Comparison of ENCODE assay signal across 8 cellular contexts in the genomic region with DNA sequence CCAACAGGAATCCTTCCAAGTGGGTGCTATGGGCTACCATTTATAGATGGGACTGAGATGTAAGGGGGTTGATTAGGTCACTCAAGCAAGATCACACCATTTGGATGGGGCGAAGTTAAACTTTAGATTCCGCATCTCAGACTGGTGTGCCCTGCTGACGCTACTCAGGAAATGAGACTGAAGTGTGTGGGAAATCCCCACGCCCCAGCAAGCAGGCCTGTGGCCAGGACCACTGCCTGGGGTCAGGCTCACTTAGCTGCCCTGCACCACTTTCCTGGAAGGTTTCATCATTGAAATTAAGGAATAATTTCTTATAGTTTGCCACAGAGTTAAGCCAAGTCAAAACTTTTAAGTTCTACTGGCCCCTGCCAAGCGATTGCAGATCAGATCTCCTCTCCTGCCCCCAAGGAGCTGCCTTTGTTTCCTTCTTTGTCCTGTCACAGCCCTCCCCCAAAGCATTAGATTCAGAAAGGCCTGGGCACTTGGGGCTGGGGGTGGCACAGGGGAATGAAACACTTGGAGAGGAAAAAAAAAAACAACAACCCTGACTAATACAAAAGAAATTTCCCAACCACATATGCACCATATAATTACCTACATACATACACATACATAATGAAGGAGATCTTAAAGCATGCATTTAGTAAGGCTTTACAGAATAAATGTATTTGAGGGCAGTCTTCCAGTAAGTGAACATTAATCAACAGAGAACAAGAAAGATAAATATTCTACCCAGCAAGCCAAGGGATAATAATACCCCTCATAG.
DNase-seq lines count a peak whose midpoint lies in the region; ATAC-seq and TF ChIP-seq lines count a peak whose summit lies in the region.

No MANE protein-coding gene starts in this region.

- H3K4me1 Mint-ChIP-seq in T-helper 2 cell treated with Interferon-gamma antibody and Interleukin-4, amounts not matched to agents 5 μg/mL and 100 μg/mL, for 36 hours (ENCODE audit: low read depth): peaks cover 34% of the 10 kb centered on the region
- H3K4me1 Mint-ChIP-seq in glutamatergic neuron (ENCODE audit: low read depth, unreplicated experiment): no peaks in the 10 kb centered on the region

- peak overlapping the region; percentile 30 for H3K4ac ChIP-seq in trophoblast cell (ENCODE audit: low read depth, low read length)

- peak overlapping the region; percentile 50 for H3K4me3 Mint-ChIP-seq in T-helper 2 cell treated with Interferon-gamma antibody and Interleukin-4, amounts not matched to agents 5 μg/mL and 100 μg/mL, for 36 hours
- no peak overlapping the region for H3K4me3 Mint-ChIP-seq in glutamatergic neuron (ENCODE audit: unreplicated experiment)

- H4K12ac ChIP-seq in trophoblast cell (ENCODE audit: low read depth, low read length): no peak overlapping the region

- peaks cover 60% of the 10 kb centered on the region for H3K4me1 ChIP-seq in body of pancreas
- peaks cover 38 to 48% of the 10 kb centered on the region in 2 experiments for H3K4me1 ChIP-seq in trophoblast cell (ENCODE audit: control insufficient read depth in 1 of 2, insufficient read depth in 2 of 2, low read length in 2 of 2)

- H3K36me3 ChIP-seq in body of pancreas (replicated peaks in 1 of 2; ENCODE audit: insufficient read depth in 1 of 2, low read depth in 2 of 2) (no peaks in the 10 kb centered on the region), trophoblast cell (ENCODE audit: control insufficient read depth in 1 of 2, insufficient read depth in 2 of 2, low read length in 2 of 2) (peaks cover 0 to 3% of the 10 kb centered on the region in 2 experiments)

- H3K23ac ChIP-seq in trophoblast cell (ENCODE audit: low read length): no peak overlapping the region

- peak overlapping the region; percentile 99 for H2BK12ac ChIP-seq in trophoblast cell (ENCODE audit: low read length)

- H3K4me3 ChIP-seq in body of pancreas (no peak overlapping the region), trophoblast cell (ENCODE audit: low read depth, low read length) (no peak overlapping the region)

- H3K27me3 ChIP-seq in body of pancreas: no peaks in the 10 kb centered on the region
- H3K27me3 ChIP-seq in trophoblast cell (ENCODE audit: insufficient read depth, low read length): no peaks in the 10 kb centered on the region

- H4K8ac ChIP-seq in trophoblast cell (ENCODE audit: low read depth, low read length): peak overlapping the region; percentile 81

- no peak overlapping the region for H3K9ac ChIP-seq in trophoblast cell (ENCODE audit: low read length)

- DNase-seq in T-helper 2 cell treated with Interferon-gamma antibody and Interleukin-4, amounts not matched to agents 5 μg/mL and 100 μg/mL, for 36 hours (ENCODE audit: low spot score): peak; percentile 83
- DNase-seq in body of pancreas: peak in 2 of 4 donors; percentile 24 to 41
- DNase-seq in trophoblast cell: peak; percentile 14 to 24
- no peak for DNase-seq in glutamatergic neuron
- DNase-seq in DMS79 treated with DMSO at 0.1 percent for 48 hours (lab: John Stamatoyannopoulos, UW): no peak
- DNase-seq in NCI-H1436 treated with DMSO at 0.1 percent for 48 hours (lab: John Stamatoyannopoulos, UW): no peak

- no peaks in the 10 kb centered on the region for H3K9me3 ChIP-seq in body of pancreas
- no peaks in the 10 kb centered on the region for H3K9me3 ChIP-seq in trophoblast cell (ENCODE audit: insufficient read depth, low read depth, low read length)

- peak overlapping the region; percentile 76 for H3K27ac Mint-ChIP-seq in T-helper 2 cell treated with Interferon-gamma antibody and Interleukin-4, amounts not matched to agents 5 μg/mL and 100 μg/mL, for 36 hours
- no peak overlapping the region for H3K27ac Mint-ChIP-seq in glutamatergic neuron (ENCODE audit: unreplicated experiment)

- no peaks in the 10 kb centered on the region for H3K9me3 Mint-ChIP-seq in T-helper 2 cell treated with Interferon-gamma antibody and Interleukin-4, amounts not matched to agents 5 μg/mL and 100 μg/mL, for 36 hours
- peaks cover 2% of the 10 kb centered on the region for H3K9me3 Mint-ChIP-seq in glutamatergic neuron (ENCODE audit: unreplicated experiment)

- H2BK5ac ChIP-seq in trophoblast cell (ENCODE audit: low read depth, low read length, poor library complexity): peak overlapping the region; percentile 81

- no peaks in the 10 kb centered on the region for H3K27me3 Mint-ChIP-seq in T-helper 2 cell treated with Interferon-gamma antibody and Interleukin-4, amounts not matched to agents 5 μg/mL and 100 μg/mL, for 36 hours (ENCODE audit: low read depth)
- H3K27me3 Mint-ChIP-seq in glutamatergic neuron (ENCODE audit: unreplicated experiment): no peaks in the 10 kb centered on the region

- 66 to 77% methylated on average over 4 to 5 of the region's 5 CpGs for WGBS in body of pancreas, 2 donors
- WGBS in trophoblast cell (ENCODE audit: extremely low coverage, insufficient coverage, insufficient read length): no CpG with 5 or more reads among the region's 5 CpGs

- peak overlapping the region; percentile 95 for H4K91ac ChIP-seq in trophoblast cell (ENCODE audit: low read depth, low read length)

- TF ChIP-seq POLR2A in body of pancreas (IDR thresholded peaks at IDR 0.05): no peak

- H3K27ac ChIP-seq in body of pancreas (peak overlapping the region in 3 of 4 donors; percentile 11 to 76 (median 60)), trophoblast cell (ENCODE audit: low read depth, low read length) (peak overlapping the region; percentile 40)

- no peaks in the 10 kb centered on the region for H3K36me3 Mint-ChIP-seq in T-helper 2 cell treated with Interferon-gamma antibody and Interleukin-4, amounts not matched to agents 5 μg/mL and 100 μg/mL, for 36 hours (ENCODE audit: low read depth)
- peaks cover 6% of the 10 kb centered on the region for H3K36me3 Mint-ChIP-seq in glutamatergic neuron (ENCODE audit: unreplicated experiment)

- ATAC-seq in GM18861 (IDR thresholded peaks at IDR 0.05; ENCODE audit: unreplicated experiment) (peak; percentile 92), HG02938 (IDR thresholded peaks at IDR 0.05; ENCODE audit: unreplicated experiment) (peak; percentile 91), body of pancreas (no peak)

- H3K14ac ChIP-seq in trophoblast cell (ENCODE audit: low read length): peak overlapping the region; percentile 80

- H2AK5ac ChIP-seq in trophoblast cell (ENCODE audit: low read length): peak overlapping the region; percentile 98

- H3K4me2 ChIP-seq in trophoblast cell (ENCODE audit: low read length): no peak overlapping the region

- H3K79me2 ChIP-seq in trophoblast cell (ENCODE audit: control insufficient read depth, insufficient read depth, low read length, poor library complexity): peaks cover 17% of the 10 kb centered on the region

- no peak overlapping the region for H2AFZ ChIP-seq in trophoblast cell (ENCODE audit: insufficient read depth, low read length, poor library complexity)

- H3K18ac ChIP-seq in trophoblast cell (ENCODE audit: low read length): peak overlapping the region; percentile 77

- peak overlapping the region; percentile 91 for H2BK120ac ChIP-seq in trophoblast cell (ENCODE audit: insufficient read depth, low read length, poor library complexity)

- no peak for TF ChIP-seq CTCF in body of pancreas (IDR thresholded peaks at IDR 0.05)
- no peak for TF ChIP-seq CTCF in glutamatergic neuron (IDR thresholded peaks at IDR 0.05; ENCODE audit: partially characterized antibody, unreplicated experiment)

- intact Hi-C loops in body of pancreas (cut with DNase I): no loop called here

- H3K79me1 ChIP-seq in trophoblast cell (ENCODE audit: low read length): peaks cover 61% of the 10 kb centered on the region

Comparison
In these comparisons a context has a peak if more than half of its experiments do, and no peak if none do; other contexts are left out.
1. DNase-seq: peak in T-helper 2 cell treated with Interferon-gamma antibody and Interleukin-4, amounts not matched to agents 5 μg/mL and 100 μg/mL, for 36 hours (single experiment) and trophoblast cell (2 of 2); none in glutamatergic neuron (single experiment), DMS79 treated with DMSO at 0.1 percent for 48 hours (single experiment) and NCI-H1436 treated with DMSO at 0.1 percent for 48 hours (single experiment).